24 cellular contexts compared by ENCODE assay signal in genomic region chr3:161254861-161255260, GRCh38.
"Had no signal": no experiment of that assay in that cellular context is flagged by ENCODE, and none has a peak within 500 bp of the region (broad histone marks: within the 10 kb centered on the region; RNA-seq: fewer than 3 reads in every experiment).

No MANE protein-coding gene starts in this region.

- H3K4me3 Mint-ChIP-seq: activated CD4-positive, alpha-beta T cell treated with anti-CD3 and anti-CD28 coated beads for 36 hours; activated naive CD4-positive, alpha-beta T cell treated with anti-CD3 and anti-CD28 coated beads for 36 hours; activated naive CD8-positive, alpha-beta T cell treated with anti-CD3 and anti-CD28 coated beads, Interleukin-2, amount 10 ng/mL, durations not matched to agents 7 days and 5 days; activated T-cell treated with anti-CD3 and anti-CD28 coated beads, Interleukin-2, amount 50 U/mL, for 4 hours; neural progenitor cell; stimulated activated naive B cell treated with anti-CD40 and anti-IgM and Interleukin-4, amounts not matched to agents 10 μg/mL and 1 μg/mL and 100 μg/mL, for 72 hours had no signal

- H3K27ac ChIP-seq: breast epithelium, epithelial cell of prostate, gastroesophageal sphincter, neural progenitor cell, upper lobe of left lung, WERI-Rb-1 had no signal

- H3K27ac Mint-ChIP-seq: activated naive CD4-positive, alpha-beta T cell treated with anti-CD3 and anti-CD28 coated beads for 36 hours; activated naive CD8-positive, alpha-beta T cell treated with anti-CD3 and anti-CD28 coated beads, Interleukin-2, amount 10 ng/mL, durations not matched to agents 7 days and 5 days; activated T-helper 2 cell treated with anti-CD3 and anti-CD28 coated beads, Interferon-gamma antibody, Interleukin-2, Interleukin-4, amounts not matched to agents 10 μg/mL and 5 μg/mL and 100 μg/mL, durations not matched to agents 14 hours and 24 hours and 36 hours; neural progenitor cell had no signal

- H3K9me3 Mint-ChIP-seq: activated naive CD4-positive, alpha-beta T cell treated with anti-CD3 and anti-CD28 coated beads for 36 hours had no signal

- H3K27me3 ChIP-seq: breast epithelium, gastroesophageal sphincter, neural progenitor cell, upper lobe of left lung had no signal

- H3K9me3 ChIP-seq: breast epithelium, gastroesophageal sphincter, upper lobe of left lung had no signal

- H3K4me1 Mint-ChIP-seq: activated CD4-positive, alpha-beta T cell treated with anti-CD3 and anti-CD28 coated beads for 36 hours; activated naive CD8-positive, alpha-beta T cell treated with anti-CD3 and anti-CD28 coated beads, Interleukin-2, amount 10 ng/mL, durations not matched to agents 7 days and 5 days; neural progenitor cell; stimulated activated naive B cell treated with anti-CD40 and anti-IgM and Interleukin-4, amounts not matched to agents 10 μg/mL and 1 μg/mL and 100 μg/mL, for 72 hours had no signal

- ATAC-seq: activated CD4-positive, alpha-beta T cell treated with anti-CD3 and anti-CD28 coated beads for 36 hours; activated T-cell treated with anti-CD3 and anti-CD28 coated beads, Interleukin-2, amount 50 U/mL, for 4 hours; gastroesophageal sphincter; left ventricle myocardium superior; stimulated activated naive B cell treated with anti-CD40 and anti-IgM and Interleukin-4, amounts not matched to agents 10 μg/mL and 1 μg/mL and 100 μg/mL, for 72 hours had no signal

- H3K4me1 ChIP-seq: breast epithelium, gastroesophageal sphincter, neural progenitor cell, upper lobe of left lung had no signal

- H3K27me3 Mint-ChIP-seq: activated CD4-positive, alpha-beta T cell treated with anti-CD3 and anti-CD28 coated beads for 36 hours; activated naive CD8-positive, alpha-beta T cell treated with anti-CD3 and anti-CD28 coated beads, Interleukin-2, amount 10 ng/mL, durations not matched to agents 7 days and 5 days; stimulated activated naive B cell treated with anti-CD40 and anti-IgM and Interleukin-4, amounts not matched to agents 10 μg/mL and 1 μg/mL and 100 μg/mL, for 72 hours had no signal

- DNase-seq: activated CD4-positive, alpha-beta T cell treated with anti-CD3 and anti-CD28 coated beads for 36 hours; activated CD4-positive, alpha-beta T cell treated with anti-CD3 and anti-CD28 coated beads, Interleukin-2, amount 50 U/mL, for 48 hours; activated CD8-positive, alpha-beta memory T cell treated with anti-CD3 and anti-CD28 coated beads, Interleukin-2, amount 50 U/mL, for 48 hours; activated naive CD4-positive, alpha-beta T cell treated with anti-CD3 and anti-CD28 coated beads for 36 hours; activated naive CD8-positive, alpha-beta T cell treated with anti-CD3 and anti-CD28 coated beads, Interleukin-2, amount 10 ng/mL, durations not matched to agents 7 days and 5 days; activated T-cell treated with anti-CD3 and anti-CD28 coated beads, Interleukin-2, amount 50 U/mL, for 4 hours; amniotic stem cell; cortex of kidney; head of caudate nucleus; hypothalamus; left ventricle myocardium superior; posterior cingulate gyrus; retina; stimulated activated CD4-positive, alpha-beta T cell treated with anti-CD3 and anti-CD28 coated beads, Interleukin-2, amount 100 ng/mL, for 48 hours; stimulated activated CD8-positive, alpha-beta memory T cell treated with anti-CD3 and anti-CD28 coated beads, Interleukin-4, amount 100 ng/mL, for 48 hours; stimulated activated naive B cell treated with anti-CD40 and anti-IgM and Interleukin-4, amounts not matched to agents 10 μg/mL and 1 μg/mL and 100 μg/mL, for 72 hours; T-helper 1 cell; upper lobe of left lung; WERI-Rb-1 had no signal

- H3K4me3 ChIP-seq: breast epithelium, gastroesophageal sphincter, neural progenitor cell, upper lobe of left lung had no signal
